8 cellular contexts compared by ENCODE assay signal in the genomic region with DNA sequence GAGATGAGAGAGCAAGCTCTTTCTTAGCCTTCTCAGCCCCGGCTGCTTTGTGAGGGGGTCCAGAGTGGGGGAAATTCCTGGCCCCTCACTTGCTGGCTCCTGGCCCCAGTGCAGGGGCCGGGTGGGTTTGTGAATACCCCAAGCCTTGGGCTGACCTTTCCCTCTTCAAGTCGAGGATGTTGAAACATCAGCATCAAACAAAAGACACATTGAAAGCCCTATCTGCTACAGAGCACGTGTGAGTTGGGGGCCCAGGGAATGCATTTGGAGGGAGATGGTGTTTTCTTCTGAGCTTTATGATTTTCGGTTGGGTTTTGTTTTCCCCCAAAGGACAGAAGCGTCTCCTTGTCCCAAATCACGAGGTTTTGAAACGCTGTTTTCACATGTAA. TPM values are rescaled to one million over a fixed set of nuclear protein-coding genes. Genes with fewer than 3 reads are reported as not detected.
A peak's percentile ranks its signal among the peaks of the same experiment; 100 is the strongest.
DNase-seq lines count a peak whose midpoint lies in the region; ATAC-seq and TF ChIP-seq lines count a peak whose summit lies in the region.

No MANE protein-coding gene starts in this region.

- ATAC-seq in memory B cell (ENCODE audit: low read depth), result no peak
- no peak for ATAC-seq in HG03097 (IDR thresholded peaks at IDR 0.05; ENCODE audit: low FRiP score, unreplicated experiment)

- peak overlapping the region; percentile 75 for H3K4me3 Mint-ChIP-seq in activated T-cell treated with anti-CD3 and anti-CD28 coated beads, Interleukin-2, amount 50 U/mL, for 24 hours
- peak overlapping the region; percentile 1 for H3K4me3 Mint-ChIP-seq in memory B cell

- H3K4me3 ChIP-seq in breast epithelium (peak overlapping the region; percentile 65 to 98 (median 78)), tibial nerve (peak overlapping the region; percentile 68 to 97 (median 79))

- H3K4me1 Mint-ChIP-seq in activated T-cell treated with anti-CD3 and anti-CD28 coated beads, Interleukin-2, amount 50 U/mL, for 24 hours (ENCODE audit: low read depth), result peaks cover 33% of the 10 kb centered on the region
- peaks cover 21% of the 10 kb centered on the region for H3K4me1 Mint-ChIP-seq in memory B cell

- no peak for TF ChIP-seq EP300 in tibial nerve (IDR thresholded peaks at IDR 0.05)

- H3K27me3 ChIP-seq in breast epithelium, result no peaks in the 10 kb centered on the region
- no peaks in the 10 kb centered on the region for H3K27me3 ChIP-seq in tibial nerve

- TF ChIP-seq POLR2A in breast epithelium (IDR thresholded peaks at IDR 0.05) (no peak), tibial nerve (IDR thresholded peaks at IDR 0.05) (no peak)

- no peak overlapping the region for H3K27ac Mint-ChIP-seq in activated T-cell treated with anti-CD3 and anti-CD28 coated beads, Interleukin-2, amount 50 U/mL, for 24 hours
- no peak overlapping the region for H3K27ac Mint-ChIP-seq in memory B cell

- no peak for DNase-seq in activated T-cell treated with anti-CD3 and anti-CD28 coated beads, Interleukin-2, amount 50 U/mL, for 24 hours
- DNase-seq in activated T-cell treated with anti-CD3 and anti-CD28 coated beads, Interleukin-2, amount 50 U/mL, for 1 hour, result no peak
- DNase-seq in breast epithelium (ENCODE audit: low spot score in 2 of 2) (no peak), memory B cell (ENCODE audit: low spot score in 2 of 2) (no peak), tibial nerve (ENCODE audit: low spot score in 2 of 2) (no peak), COR-L47 (lab: John Stamatoyannopoulos, UW) (no peak), NCI-H1694 (lab: John Stamatoyannopoulos, UW) (no peak)

- no peaks in the 10 kb centered on the region for H3K9me3 Mint-ChIP-seq in activated T-cell treated with anti-CD3 and anti-CD28 coated beads, Interleukin-2, amount 50 U/mL, for 24 hours
- H3K9me3 Mint-ChIP-seq in memory B cell, result no peaks in the 10 kb centered on the region

- 5 to 7% methylated on average over 8 of the region's 8 CpGs for WGBS in tibial nerve, 2 donors

- H3K36me3 ChIP-seq in breast epithelium (no peaks in the 10 kb centered on the region), tibial nerve (no peaks in the 10 kb centered on the region)

- peaks cover 8% of the 10 kb centered on the region for H3K27me3 Mint-ChIP-seq in activated T-cell treated with anti-CD3 and anti-CD28 coated beads, Interleukin-2, amount 50 U/mL, for 24 hours
- peaks cover 12% of the 10 kb centered on the region for H3K27me3 Mint-ChIP-seq in memory B cell

- TF ChIP-seq CTCF in breast epithelium (IDR thresholded peaks at IDR 0.05) (no peak), tibial nerve (IDR thresholded peaks at IDR 0.05) (no peak)

- H3K36me3 Mint-ChIP-seq in activated T-cell treated with anti-CD3 and anti-CD28 coated beads, Interleukin-2, amount 50 U/mL, for 24 hours (ENCODE audit: low read depth), result no peaks in the 10 kb centered on the region
- H3K36me3 Mint-ChIP-seq in memory B cell, result no peaks in the 10 kb centered on the region

- intact Hi-C loops in breast epithelium (cut with DNase I; ENCODE audit: low total_unique reads), result no loop called here

- H3K4me1 ChIP-seq in breast epithelium (peaks cover 11 to 36% of the 10 kb centered on the region in 2 donors), tibial nerve (peaks cover 12 to 73% (median 59%) of the 10 kb centered on the region in 4 donors)

- H3K9me3 ChIP-seq in breast epithelium (no peaks in the 10 kb centered on the region), tibial nerve (no peaks in the 10 kb centered on the region)

- H3K27ac ChIP-seq in breast epithelium, result peak overlapping the region; percentile 98 to 99
- H3K27ac ChIP-seq in tibial nerve, result peak overlapping the region; percentile 85 to 98 (median 93)

RNA-seq across cellular contexts. Expression of a gene that starts 2.8 kb away (rescaled TPM):
- total RNA-seq in breast epithelium (10 to 100 TPM; 34.4 to 63.7 (median 39.8) TPM), tibial nerve (10 to 100 TPM; 65.5 to 88.2 (median 69.3) TPM)
